ENCODE assay signal across 33 cellular contexts in genomic region chr15:47768730-47769129, GRCh38. TPM values are rescaled to one million over a fixed set of nuclear protein-coding genes. Genes with fewer than 3 reads are reported as not detected.
"Had no signal": no experiment of that assay in that cellular context is flagged by ENCODE, and none has a peak within 500 bp of the region (broad histone marks: within the 10 kb centered on the region; RNA-seq: fewer than 3 reads in every experiment).

No MANE protein-coding gene starts in this region.

- DNase-seq: activated CD4-positive, alpha-beta T cell treated with anti-CD3 and anti-CD28 coated beads for 48 hours; activated CD4-positive, alpha-beta T cell treated with anti-CD3 and anti-CD28 coated beads, Interleukin-2, amount 50 U/mL, for 48 hours; activated CD8-positive, alpha-beta memory T cell treated with anti-CD3 and anti-CD28 coated beads for 24 hours; activated effector memory CD4-positive, alpha-beta T cell treated with anti-CD3 and anti-CD28 coated beads, Interleukin-2, amount 50 U/mL, for 16 hours; activated naive CD4-positive, alpha-beta T cell treated with anti-CD3 and anti-CD28 coated beads for 36 hours; activated naive CD8-positive, alpha-beta T cell treated with anti-CD3 and anti-CD28 coated beads for 36 hours; adrenal gland; brain microvascular endothelial cell; caudate nucleus; cortex of kidney; head of caudate nucleus; hippocampal formation; immature natural killer cell; naive B cell; nephron progenitor cell; retina; stimulated activated CD4-positive, alpha-beta T cell treated with anti-CD3 and anti-CD28 coated beads, Interleukin-4, amount 100 ng/mL, for 24 hours; substantia nigra; T-helper 1 cell had no signal

- H3K27ac ChIP-seq: adrenal gland, ascending aorta, brain microvascular endothelial cell, gastroesophageal sphincter, neutrophil, skin epidermis, vagina had no signal

- H3K9me3 ChIP-seq: adrenal gland, ascending aorta, gastroesophageal sphincter, neutrophil, vagina had no signal

- H3K4me3 Mint-ChIP-seq: activated naive CD4-positive, alpha-beta T cell treated with anti-CD3 and anti-CD28 coated beads for 36 hours; activated naive CD8-positive, alpha-beta T cell treated with anti-CD3 and anti-CD28 coated beads for 36 hours; activated T-helper 1 cell treated with anti-CD3 and anti-CD28 coated beads, Interleukin-12 subunit alpha, Interleukin-12 subunit beta, Interleukin-2, Interleukin-4 antibody, amounts not matched to agents 30 ng/mL and 10 ng/mL and 1 ng/mL, durations not matched to agents 14 hours and 24 hours and 36 hours; immature natural killer cell; naive B cell; nephron progenitor cell; stimulated activated effector memory CD8-positive, alpha-beta T cell treated with anti-CD3 and anti-CD28 coated beads, Interleukin-12 subunit alpha, Interleukin-12 subunit beta, amount 100 ng/mL, for 72 hours; stimulated activated naive CD8-positive, alpha-beta T cell treated with anti-CD3 and anti-CD28 coated beads, Interleukin-15, Interleukin-2, amounts not matched to agents 100 ng/mL and 50 ng/mL, for 24 hours; T-helper 2 cell treated with Interferon-gamma antibody and Interleukin-4, amounts not matched to agents 5 μg/mL and 100 μg/mL, for 36 hours; type B pancreatic cell had no signal

- ATAC-seq: gastroesophageal sphincter; left lobe of liver; sciatic nerve; stimulated activated effector memory CD8-positive, alpha-beta T cell treated with anti-CD3 and anti-CD28 coated beads, Interleukin-12 subunit alpha, Interleukin-12 subunit beta, amount 100 ng/mL, for 72 hours had no signal

- H3K27ac Mint-ChIP-seq: activated naive CD4-positive, alpha-beta T cell treated with anti-CD3 and anti-CD28 coated beads for 36 hours; activated naive CD8-positive, alpha-beta T cell treated with anti-CD3 and anti-CD28 coated beads for 36 hours; activated T-helper 1 cell treated with anti-CD3 and anti-CD28 coated beads, Interleukin-12 subunit alpha, Interleukin-12 subunit beta, Interleukin-2, Interleukin-4 antibody, amounts not matched to agents 30 ng/mL and 10 ng/mL and 1 ng/mL, durations not matched to agents 14 hours and 24 hours and 36 hours; immature natural killer cell; naive B cell; stimulated activated effector memory CD8-positive, alpha-beta T cell treated with anti-CD3 and anti-CD28 coated beads, Interleukin-12 subunit alpha, Interleukin-12 subunit beta, amount 100 ng/mL, for 72 hours; stimulated activated naive CD8-positive, alpha-beta T cell treated with anti-CD3 and anti-CD28 coated beads, Interleukin-15, Interleukin-2, amounts not matched to agents 100 ng/mL and 50 ng/mL, for 24 hours; T-helper 2 cell treated with Interferon-gamma antibody and Interleukin-4, amounts not matched to agents 5 μg/mL and 100 μg/mL, for 36 hours; type B pancreatic cell had no signal

- H3K4me1 ChIP-seq: adrenal gland, ascending aorta, gastroesophageal sphincter, vagina had no signal

- H3K4me3 ChIP-seq: adrenal gland, ascending aorta, gastroesophageal sphincter, lung, skin epidermis, vagina had no signal

- H3K9me3 Mint-ChIP-seq: activated naive CD4-positive, alpha-beta T cell treated with anti-CD3 and anti-CD28 coated beads for 36 hours; activated T-helper 1 cell treated with anti-CD3 and anti-CD28 coated beads, Interleukin-12 subunit alpha, Interleukin-12 subunit beta, Interleukin-2, Interleukin-4 antibody, amounts not matched to agents 30 ng/mL and 10 ng/mL and 1 ng/mL, durations not matched to agents 14 hours and 24 hours and 36 hours; stimulated activated naive CD8-positive, alpha-beta T cell treated with anti-CD3 and anti-CD28 coated beads, Interleukin-15, Interleukin-2, amounts not matched to agents 100 ng/mL and 50 ng/mL, for 24 hours; T-helper 2 cell treated with Interferon-gamma antibody and Interleukin-4, amounts not matched to agents 5 μg/mL and 100 μg/mL, for 36 hours; type B pancreatic cell had no signal

- H3K36me3 Mint-ChIP-seq: activated naive CD8-positive, alpha-beta T cell treated with anti-CD3 and anti-CD28 coated beads for 36 hours; immature natural killer cell; naive B cell; stimulated activated effector memory CD8-positive, alpha-beta T cell treated with anti-CD3 and anti-CD28 coated beads, Interleukin-12 subunit alpha, Interleukin-12 subunit beta, amount 100 ng/mL, for 72 hours had no signal

- H3K27me3 Mint-ChIP-seq: activated naive CD8-positive, alpha-beta T cell treated with anti-CD3 and anti-CD28 coated beads for 36 hours; type B pancreatic cell had no signal

- H3K36me3 ChIP-seq: adrenal gland, brain microvascular endothelial cell, neutrophil had no signal

- H3K27me3 ChIP-seq: adrenal gland, ascending aorta, brain microvascular endothelial cell, gastroesophageal sphincter, neutrophil, vagina had no signal

- FAIRE-seq: endothelial cell of umbilical vein had no signal

- H3K4me1 Mint-ChIP-seq: activated naive CD8-positive, alpha-beta T cell treated with anti-CD3 and anti-CD28 coated beads for 36 hours; immature natural killer cell; naive B cell; stimulated activated effector memory CD8-positive, alpha-beta T cell treated with anti-CD3 and anti-CD28 coated beads, Interleukin-12 subunit alpha, Interleukin-12 subunit beta, amount 100 ng/mL, for 72 hours had no signal

RNA-seq across cellular contexts. Expression of gene SEMA6D, which starts 51.4 kb away (rescaled TPM):
- total RNA-seq: activated naive CD4-positive, alpha-beta T cell treated with anti-CD3 and anti-CD28 coated beads for 36 hours; activated naive CD8-positive, alpha-beta T cell treated with anti-CD3 and anti-CD28 coated beads for 36 hours; activated T-helper 1 cell treated with anti-CD3 and anti-CD28 coated beads, Interleukin-12 subunit alpha, Interleukin-12 subunit beta, Interleukin-2, Interleukin-4 antibody, amounts not matched to agents 30 ng/mL and 10 ng/mL and 1 ng/mL, durations not matched to agents 14 hours and 24 hours and 36 hours had no signal
- polyA plus RNA-seq: immature natural killer cell had no signal
